ENCODE assay signal across 25 cellular contexts in genomic region chr4:110619001-110619350, GRCh38. TPM values are rescaled to one million over a fixed set of nuclear protein-coding genes. Genes with fewer than 3 reads are reported as not detected.
DNase-seq lines count a peak whose midpoint lies in the region; ATAC-seq, FAIRE-seq and TF ChIP-seq lines count a peak whose summit lies in the region.
"Had no signal": no experiment of that assay in that cellular context is flagged by ENCODE, and none has a peak within 500 bp of the region (broad histone marks: within the 10 kb centered on the region; RNA-seq: fewer than 3 reads in every experiment).

No MANE protein-coding gene starts in this region.

- H2AK5ac ChIP-seq in mesenchymal stem cell (ENCODE audit: low read length, severe bottlenecking): no peak overlapping the region

- peak overlapping the region; percentile 25 for H3K4me3 ChIP-seq in ectodermal cell (ENCODE audit: insufficient read depth, low read depth, low read length)
- H3K4me3 ChIP-seq in mesenchymal stem cell (ENCODE audit: insufficient read depth in 1 of 2, low read depth in 1 of 2, low read length in 2 of 2): no peak overlapping the region
- H3K4me3 ChIP-seq in small intestine (ENCODE audit: low read depth in 1 of 2, low read length in 2 of 2): peak overlapping the region in 1 of 2 donors; percentile 52
- H3K4me3 ChIP-seq in vagina: no peak overlapping the region
- H3K4me3 ChIP-seq: skin epidermis had no signal

- no peak for TF ChIP-seq POLR2A in vagina (IDR thresholded peaks at IDR 0.05)

- WGBS in ectodermal cell, 2 experiments: 2% methylated on average over 14 of the region's 14 CpGs
- 5% methylated on average over 14 of the region's 14 CpGs for WGBS in mesenchymal stem cell
- WGBS in small intestine, 3 donors: 18 to 23% (median 21%) methylated on average over 14 of the region's 14 CpGs

- H3K4ac ChIP-seq in mesenchymal stem cell (ENCODE audit: low read depth in 1 of 2, low read length in 2 of 2): peak overlapping the region; percentile 92 to 98

- H2BK5ac ChIP-seq in mesenchymal stem cell (ENCODE audit: low read depth, low read length, poor library complexity, severe bottlenecking): no peak overlapping the region

- H3K36me3 Mint-ChIP-seq in T-helper 1 cell treated with Interleukin-12 subunit alpha and Interleukin-12 subunit beta and Interleukin-4 antibody, amounts not matched to agents 30 μg/mL and 1 μg/mL, for 36 hours (ENCODE audit: low read depth): no peaks in the 10 kb centered on the region

- peaks cover 97% of the 10 kb centered on the region for H3K27me3 Mint-ChIP-seq in T-helper 1 cell treated with Interleukin-12 subunit alpha and Interleukin-12 subunit beta and Interleukin-4 antibody, amounts not matched to agents 30 μg/mL and 1 μg/mL, for 36 hours (ENCODE audit: low read depth)

- peak overlapping the region; percentile 92 to 97 for H3K18ac ChIP-seq in mesenchymal stem cell (ENCODE audit: low read depth in 1 of 2, low read length in 2 of 2)

- H2BK12ac ChIP-seq in mesenchymal stem cell (ENCODE audit: low read length in 2 of 2): peak overlapping the region; percentile 45 to 77

- FAIRE-seq in small intestine (lab: Jason Lieb, UNC): no peak
- FAIRE-seq: endothelial cell of umbilical vein, frontal cortex had no signal

- intact Hi-C loops in vagina (cut with DNase I): no loop called here

- H3K79me1 ChIP-seq in mesenchymal stem cell (replicated peaks; ENCODE audit: low read length, poor library complexity, severe bottlenecking): no peaks in the 10 kb centered on the region

- peak overlapping the region in 1 of 2 experiments; percentile 95 for H3K14ac ChIP-seq in mesenchymal stem cell (ENCODE audit: low read length in 2 of 2)

- peak overlapping the region; percentile 95 for H2BK120ac ChIP-seq in mesenchymal stem cell (ENCODE audit: low read depth, low read length)

- no peak overlapping the region for H3K4me3 Mint-ChIP-seq in T-helper 1 cell treated with Interleukin-12 subunit alpha and Interleukin-12 subunit beta and Interleukin-4 antibody, amounts not matched to agents 30 μg/mL and 1 μg/mL, for 36 hours

- peak overlapping the region; percentile 94 for H4K8ac ChIP-seq in mesenchymal stem cell (ENCODE audit: low read length)

- peaks cover 100% of the 10 kb centered on the region for H3K27me3 ChIP-seq in ectodermal cell (ENCODE audit: control insufficient read depth, insufficient read depth, low read length, poor library complexity, severe bottlenecking)
- H3K27me3 ChIP-seq in mesenchymal stem cell (ENCODE audit: control insufficient read depth in 1 of 2, insufficient read depth in 1 of 2, low read length in 2 of 2): peaks cover 29 to 94% of the 10 kb centered on the region in 2 experiments
- peaks cover 0 to 41% of the 10 kb centered on the region in 2 donors for H3K27me3 ChIP-seq in small intestine (ENCODE audit: control insufficient read depth in 2 of 2, insufficient read depth in 2 of 2, low read length in 2 of 2)
- H3K27me3 ChIP-seq in vagina: peaks cover 10% of the 10 kb centered on the region

- no peak overlapping the region for H3K4me2 ChIP-seq in mesenchymal stem cell (ENCODE audit: low read length, poor library complexity, severe bottlenecking)

- H3K23ac ChIP-seq in mesenchymal stem cell (ENCODE audit: low read length in 2 of 2): peak overlapping the region in 1 of 2 experiments; percentile 60

- H3K27ac Mint-ChIP-seq in T-helper 1 cell treated with Interleukin-12 subunit alpha and Interleukin-12 subunit beta and Interleukin-4 antibody, amounts not matched to agents 30 μg/mL and 1 μg/mL, for 36 hours: peak overlapping the region; percentile 20

- peaks cover 10% of the 10 kb centered on the region for H3K4me1 Mint-ChIP-seq in T-helper 1 cell treated with Interleukin-12 subunit alpha and Interleukin-12 subunit beta and Interleukin-4 antibody, amounts not matched to agents 30 μg/mL and 1 μg/mL, for 36 hours (ENCODE audit: low read depth)

- no peak overlapping the region for H3K9ac ChIP-seq in mesenchymal stem cell (ENCODE audit: low read length)

- no peak overlapping the region for H2BK15ac ChIP-seq in mesenchymal stem cell (ENCODE audit: low read depth, poor library complexity, severe bottlenecking)

- H3K9me3 Mint-ChIP-seq in T-helper 1 cell treated with Interleukin-12 subunit alpha and Interleukin-12 subunit beta and Interleukin-4 antibody, amounts not matched to agents 30 μg/mL and 1 μg/mL, for 36 hours: peaks cover 19% of the 10 kb centered on the region

- TF ChIP-seq CTCF in vagina (IDR thresholded peaks at IDR 0.05): no peak

- no peaks in the 10 kb centered on the region for H3K36me3 ChIP-seq in ectodermal cell (ENCODE audit: control insufficient read depth, insufficient read depth, low read length)
- peaks cover 0 to 11% of the 10 kb centered on the region in 2 experiments for H3K36me3 ChIP-seq in mesenchymal stem cell (ENCODE audit: control insufficient read depth in 1 of 2, insufficient read depth in 2 of 2, low read depth in 1 of 2, low read length in 2 of 2)
- no peaks in the 10 kb centered on the region for H3K36me3 ChIP-seq in small intestine (ENCODE audit: control insufficient read depth in 2 of 2, insufficient read depth in 2 of 2, low read length in 2 of 2)
- H3K36me3 ChIP-seq in vagina: no peaks in the 10 kb centered on the region
- H3K36me3 ChIP-seq: ascending aorta, BE2C had no signal

- H2AFZ ChIP-seq in mesenchymal stem cell (ENCODE audit: low read depth, low read length): no peak overlapping the region

- H3K4me1 ChIP-seq in ectodermal cell (ENCODE audit: control insufficient read depth, insufficient read depth, low read length) (peaks cover 71% of the 10 kb centered on the region), mesenchymal stem cell (ENCODE audit: control insufficient read depth, insufficient read depth, low read depth, low read length) (peaks cover 42% of the 10 kb centered on the region), small intestine (ENCODE audit: control insufficient read depth in 2 of 2, insufficient read depth in 1 of 2, low read depth in 1 of 2, low read length in 1 of 2) (no peaks in the 10 kb centered on the region), vagina (peaks cover 27% of the 10 kb centered on the region)
- H3K4me1 ChIP-seq: BE2C had no signal

- no peak for DNase-seq in T-helper 1 cell
- no peak for DNase-seq in mesenchymal stem cell
- peak; percentile 31 for DNase-seq in small intestine
- no peak for DNase-seq in vagina (ENCODE audit: extremely low spot score in 2 of 2)
- no peak for DNase-seq in inferior parietal cortex (ENCODE audit: extremely low spot score)
- DNase-seq: activated naive CD4-positive, alpha-beta T cell; BE2C; KBM-7; NCI-H2029; NCI-H510A; occipital lobe; SHP77 treated with DMSO at 0.1 percent for 48 hours; stimulated activated CD4-positive, alpha-beta T cell treated with anti-CD3 and anti-CD28 coated beads, Interleukin-4, amount 100 ng/mL, for 4 hours; stimulated activated CD8-positive, alpha-beta memory T cell treated with anti-CD3 and anti-CD28 coated beads, Interleukin-4, amount 100 ng/mL, for 48 hours had no signal

- no peak for ATAC-seq in HG03045 (IDR thresholded peaks at IDR 0.05; ENCODE audit: unreplicated experiment)
- ATAC-seq: activated CD4-positive, CD25-positive, alpha-beta regulatory T cell treated with anti-CD3 and anti-CD28 coated beads, Interleukin-2, amount 50 U/mL, for 24 hours had no signal

- peak overlapping the region; percentile 92 for H4K91ac ChIP-seq in mesenchymal stem cell (ENCODE audit: low read length)

- H3K27ac ChIP-seq in ectodermal cell (ENCODE audit: insufficient read depth, low read depth, low read length, poor library complexity, severe bottlenecking) (no peak overlapping the region), mesenchymal stem cell (ENCODE audit: low read length, poor library complexity, severe bottlenecking) (no peak overlapping the region), small intestine (ENCODE audit: low read depth in 1 of 2, low read length in 1 of 2) (peak overlapping the region; percentile 70 to 71), vagina (no peak overlapping the region)
- H3K27ac ChIP-seq: 22Rv1, ascending aorta, HL-60, skin epidermis had no signal

- H3K9me3 ChIP-seq in ectodermal cell (ENCODE audit: control insufficient read depth, low read length): no peaks in the 10 kb centered on the region
- H3K9me3 ChIP-seq in mesenchymal stem cell (ENCODE audit: control insufficient read depth, low read length): no peaks in the 10 kb centered on the region
- H3K9me3 ChIP-seq in small intestine (ENCODE audit: control insufficient read depth, low read depth): no peaks in the 10 kb centered on the region
- no peaks in the 10 kb centered on the region for H3K9me3 ChIP-seq in vagina
- H3K9me3 ChIP-seq: ascending aorta had no signal

RNA-seq across cellular contexts. Expression of gene PITX2, which starts 3.9 kb away (rescaled TPM):
- polyA plus RNA-seq in ectodermal cell (2013, experiment 1 of 4): 1.4 TPM
- polyA plus RNA-seq in ectodermal cell (2013, experiment 2 of 4): 1.9 TPM
- 2.7 TPM for polyA plus RNA-seq in ectodermal cell (2013, experiment 3 of 4)
- 1.8 TPM for polyA plus RNA-seq in ectodermal cell (2013, experiment 4 of 4)
- 26.4 TPM for polyA plus RNA-seq in mesenchymal stem cell (2013, experiment 1 of 2)
- 25.9 TPM for polyA plus RNA-seq in mesenchymal stem cell (2013, experiment 2 of 2)
- polyA plus RNA-seq in small intestine: 10 to 100 TPM in 1 of 3 donors, 1 to 10 TPM in 2; 6.5 to 13.2 (median 8.7) TPM
- total RNA-seq in vagina: 6.6 TPM
- total RNA-seq: ascending aorta, frontal cortex, occipital lobe, temporal lobe had no signal

Comparison
In these comparisons a context has a peak if more than half of its experiments do, and no peak if none do; other contexts are left out.
1. H3K27ac ChIP-seq: peak in small intestine (2 of 2); none in ectodermal cell (single experiment), mesenchymal stem cell (single experiment) and vagina (single experiment).